Comparison of ENCODE assay signal across 14 cellular contexts in the genomic region with DNA sequence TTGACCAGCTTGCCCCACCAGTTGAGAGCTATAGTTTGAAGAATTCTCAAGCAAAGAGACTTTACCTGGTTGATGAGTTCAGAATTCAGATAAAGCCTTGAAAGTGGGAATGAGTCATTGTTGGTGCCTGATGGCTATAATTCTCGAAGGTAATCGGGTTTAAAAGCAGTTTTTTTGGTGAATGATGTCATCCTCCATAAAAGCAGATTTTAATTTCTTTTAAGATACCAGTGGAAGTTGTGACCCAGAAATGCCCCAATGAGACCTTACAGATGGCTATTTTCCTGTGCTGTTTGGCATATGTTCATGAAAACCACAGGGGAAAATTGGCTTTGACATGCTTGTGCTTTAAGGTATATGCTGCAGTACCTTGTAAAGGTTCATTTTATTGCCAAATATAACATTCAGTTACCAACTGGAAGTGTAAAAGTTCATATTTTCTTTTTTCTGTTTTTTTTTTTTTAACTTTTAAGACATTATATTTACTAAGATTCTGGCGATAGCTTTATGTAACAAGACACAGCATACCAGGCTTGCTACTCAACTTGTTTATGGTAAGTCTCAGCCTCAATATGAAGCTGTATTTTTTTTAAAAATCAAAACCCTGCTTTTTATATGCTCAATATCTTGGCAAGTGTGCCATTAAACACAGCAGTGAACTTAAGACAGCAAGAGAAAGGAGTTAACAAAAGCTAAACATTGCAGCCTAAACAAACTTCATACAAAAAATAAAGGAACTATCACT.
DNase-seq lines count a peak whose midpoint lies in the region; ATAC-seq and TF ChIP-seq lines count a peak whose summit lies in the region.
"Had no signal": no experiment of that assay in that cellular context is flagged by ENCODE, and none has a peak within 500 bp of the region (broad histone marks: within the 10 kb centered on the region; RNA-seq: fewer than 3 reads in every experiment).

No MANE protein-coding gene starts in this region.

- TF ChIP-seq CTCF in foreskin keratinocyte (conservative IDR thresholded peaks at IDR 0.05) (no peak), sigmoid colon (IDR thresholded peaks at IDR 0.05) (no peak), Peyer's patch (IDR thresholded peaks at IDR 0.05) (no peak)

- H3K36me3 ChIP-seq in sigmoid colon (no peaks in the 10 kb centered on the region), Peyer's patch (no peaks in the 10 kb centered on the region)
- H3K36me3 ChIP-seq: suprapubic skin had no signal

- TF ChIP-seq POLR2A in sigmoid colon (IDR thresholded peaks at IDR 0.05), result no peak
- TF ChIP-seq POLR2A in Peyer's patch (IDR thresholded peaks at IDR 0.05), result no peak

- DNase-seq in HPDE6-E6E7 (ENCODE audit: extremely low spot score) (peak; percentile 9), amniotic epithelial cell (ENCODE audit: low read depth) (peak; percentile 88), foreskin keratinocyte (peak; percentile 33 to 61), sigmoid colon (no peak), Peyer's patch (no peak), COLO829 (ENCODE audit: low spot score) (no peak)
- DNase-seq: NCI-H1105 treated with DMSO at 0.1 percent for 48 hours; NCI-H345; occipital lobe; stimulated activated CD4-positive, alpha-beta T cell treated with anti-CD3 and anti-CD28 coated beads, Interleukin-15, amount 100 ng/mL, for 24 hours; T-helper 2 cell had no signal

- WGBS in sigmoid colon, 2 donors, result 14 to 45% methylated on average over 3 of the region's 3 CpGs

- H3K9me3 ChIP-seq in sigmoid colon, result no peaks in the 10 kb centered on the region
- H3K9me3 ChIP-seq in Peyer's patch, result no peaks in the 10 kb centered on the region
- H3K9me3 ChIP-seq: suprapubic skin had no signal

- H3K4me1 ChIP-seq in foreskin keratinocyte (peaks cover 18% of the 10 kb centered on the region), sigmoid colon (peaks cover 0 to 33% (median 25%) of the 10 kb centered on the region in 4 donors), Peyer's patch (no peaks in the 10 kb centered on the region)

- H3K27me3 ChIP-seq in foreskin keratinocyte (no peaks in the 10 kb centered on the region), sigmoid colon (no peaks in the 10 kb centered on the region), Peyer's patch (no peaks in the 10 kb centered on the region)
- H3K27me3 ChIP-seq: suprapubic skin had no signal

- H3K27ac ChIP-seq in foreskin keratinocyte (no peak overlapping the region), sigmoid colon (peak overlapping the region; percentile 14 to 61 (median 40)), Peyer's patch (no peak overlapping the region)
- H3K27ac ChIP-seq: suprapubic skin had no signal

- ATAC-seq in foreskin keratinocyte (peak; percentile 58), GM18502 (IDR thresholded peaks at IDR 0.05; ENCODE audit: poor library complexity, unreplicated experiment) (no peak)
- ATAC-seq: Panc1 had no signal

- no peak for TF ChIP-seq EP300 in sigmoid colon (IDR thresholded peaks at IDR 0.05)

- H3K4me3 ChIP-seq in sigmoid colon (no peak overlapping the region), Peyer's patch (no peak overlapping the region)
- H3K4me3 ChIP-seq: suprapubic skin had no signal

- intact Hi-C loops in sigmoid colon (cut with DNase I), result no loop called here

Comparison
In these comparisons a context has a peak if more than half of its experiments do, and no peak if none do; other contexts are left out.
1. DNase-seq: peak in HPDE6-E6E7 (single experiment), amniotic epithelial cell (single experiment) and foreskin keratinocyte (2 of 2); none in sigmoid colon (single experiment), Peyer's patch (0 of 3) and COLO829 (single experiment).
2. H3K27ac ChIP-seq: peak in sigmoid colon (4 of 4); none in foreskin keratinocyte (single experiment) and Peyer's patch (0 of 4).